Comparison of ENCODE assay signal across 1 cellular context in genomic region chr19:51417807-51418152, GRCh38.
TF ChIP-seq lines count a peak whose summit lies in the region.

No MANE protein-coding gene starts in this region.

TF ChIP-seq in GM12878, 131 proteins besides CTCF, POLR2A, EP300 and RAD21:
- TF ChIP-seq SRF (IDR thresholded peaks at IDR 0.05; ENCODE audit: low read depth in 2 of 2, low read length in 2 of 2) (0 out of 4 replicates have a peak, but pooled peaks of 1 of the 2 experiments have one; percentile 26), FOXK2 (IDR thresholded peaks at IDR 0.05) (no peak), CHD2 (IDR thresholded peaks at IDR 0.05; ENCODE audit: borderline replicate concordance, low read depth, low read length) (0 out of 2 replicates have a peak, but pooled peaks have one; percentile 2), SPI1 (IDR thresholded peaks at IDR 0.05; ENCODE audit: borderline replicate concordance, insufficient read depth, low read depth, low read length) (peak; percentile 85; the same call in 1 of the 2 replicates), BCL3 (IDR thresholded peaks at IDR 0.05; ENCODE audit: borderline replicate concordance, insufficient read depth, low read depth, low read length, poor library complexity, severe bottlenecking) (peak; percentile 40), RUNX3 (IDR thresholded peaks at IDR 0.05; ENCODE audit: low read length) (0 out of 2 replicates have a peak, but pooled peaks have one; percentile 13), JUND (IDR thresholded peaks at IDR 0.05; ENCODE audit: low read depth, low read length) (no peak), POU2F2 (IDR thresholded peaks at IDR 0.05; ENCODE audit: borderline replicate concordance, low read depth, low read length) (no peak), ESRRA (IDR thresholded peaks at IDR 0.05; ENCODE audit: low read length) (no peak)
